ENCODE assay signal across 12 cellular contexts in the genomic region with DNA sequence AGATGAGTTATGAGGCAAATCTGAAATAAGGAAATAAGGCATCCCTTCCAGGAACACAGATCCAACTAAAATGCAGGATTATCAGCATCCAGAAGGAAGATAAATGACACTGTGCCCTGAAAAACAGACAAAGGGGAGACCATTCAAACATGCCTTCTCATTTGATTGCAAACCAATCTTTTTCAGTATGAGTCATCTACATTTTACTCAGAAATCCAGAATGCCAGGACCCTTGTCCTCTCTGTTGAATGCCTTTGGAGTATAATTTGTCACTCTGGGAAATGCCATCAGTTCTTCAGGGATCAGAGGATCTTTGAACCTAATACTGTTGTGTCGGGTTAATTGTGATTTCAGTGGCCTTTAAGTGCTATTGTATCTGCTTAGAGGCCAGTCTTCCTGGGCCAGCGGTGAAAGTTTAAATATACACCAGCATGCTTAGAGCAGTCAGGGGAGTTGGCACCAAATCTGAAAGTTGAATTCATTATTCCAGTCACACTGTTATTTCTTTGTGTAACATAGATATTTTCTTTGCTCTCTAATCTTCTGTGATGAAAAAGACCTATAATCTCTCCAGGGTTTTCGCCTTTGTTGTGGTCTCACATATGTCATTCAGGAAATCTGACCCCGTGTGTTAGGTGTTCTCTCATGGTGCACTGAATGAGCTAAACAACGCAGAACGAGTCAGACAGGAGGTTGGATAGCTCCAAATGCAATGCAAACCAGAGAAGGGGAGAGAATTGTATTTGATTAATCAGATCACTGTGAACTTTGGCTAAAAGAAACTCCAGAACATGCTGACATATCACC.
DNase-seq lines count a peak whose midpoint lies in the region; ATAC-seq, FAIRE-seq and TF ChIP-seq lines count a peak whose summit lies in the region.
"Had no signal": no experiment of that assay in that cellular context is flagged by ENCODE, and none has a peak within 500 bp of the region (broad histone marks: within the 10 kb centered on the region; RNA-seq: fewer than 3 reads in every experiment).

No MANE protein-coding gene starts in this region.

- BruUV-seq in OCI-LY7 (replicated peaks; lab: Mats Ljungman, UMichigan): no TSS peak

- H3K27ac ChIP-seq in A549: peak overlapping the region; percentile 74 to 81
- peak overlapping the region; percentile 41 for H3K27ac ChIP-seq in OCI-LY7 (ENCODE audit: low read depth, low read length, poor library complexity, severe bottlenecking)
- peak overlapping the region; percentile 47 for H3K27ac ChIP-seq in ectodermal cell (ENCODE audit: insufficient read depth, low read depth, low read length, poor library complexity, severe bottlenecking)

- no peaks in the 10 kb centered on the region for H3K9me2 ChIP-seq in OCI-LY7 (ENCODE audit: insufficient read depth, low read length)

- H3K36me3 ChIP-seq in OCI-LY7 (ENCODE audit: insufficient read depth, low read length): no peaks in the 10 kb centered on the region
- no peaks in the 10 kb centered on the region for H3K36me3 ChIP-seq in ectodermal cell (ENCODE audit: control insufficient read depth, insufficient read depth, low read length)

- no peak overlapping the region for H3K4me3 ChIP-seq in A549
- no peak overlapping the region for H3K4me3 ChIP-seq in OCI-LY7 (ENCODE audit: low read depth, low read length, poor library complexity, severe bottlenecking)
- H3K4me3 ChIP-seq in ectodermal cell (ENCODE audit: insufficient read depth, low read depth, low read length): no peak overlapping the region
- H3K4me3 ChIP-seq: lung had no signal

- H3K79me2 ChIP-seq in OCI-LY7 (ENCODE audit: insufficient read depth, low read depth, low read length): no peaks in the 10 kb centered on the region

- TF ChIP-seq POLR2A in A549 (IDR thresholded peaks at IDR 0.05; ENCODE audit: low read length): no peak

- H3K4me3 Mint-ChIP-seq in nephron progenitor cell: no peak overlapping the region

- ATAC-seq in A549 (peak; percentile 47 to 83; a peak in 4 of 6 replicates), GM19351 (IDR thresholded peaks at IDR 0.05; ENCODE audit: unreplicated experiment) (peak; percentile 32)

- DNase-seq in A549 (ENCODE audit: low read depth in 1 of 2, low spot score in 1 of 2): peak in 1 of 2 experiments; percentile 45
- DNase-seq in OCI-LY7 (ENCODE audit: low spot score): peak; percentile 23
- DNase-seq in nephron progenitor cell: no peak
- DNase-seq in NCI-H2029 (lab: John Stamatoyannopoulos, UW): no peak
- no peak for DNase-seq in DMS 273 treated with DMSO at 0.1 percent for 48 hours (lab: John Stamatoyannopoulos, UW)
- DNase-seq in AML-193 (lab: John Stamatoyannopoulos, UW): no peak
- DNase-seq: NCI-H1105 treated with DMSO at 0.1 percent for 48 hours; stimulated activated CD4-positive, alpha-beta T cell treated with anti-CD3 and anti-CD28 coated beads, Interleukin-4, amount 100 ng/mL, for 24 hours had no signal

- TF ChIP-seq CTCF in A549 (IDR thresholded peaks at IDR 0.05) (no peak), OCI-LY7 (conservative IDR thresholded peaks at IDR 0.05; ENCODE audit: low read length) (no peak), nephron progenitor cell (IDR thresholded peaks at IDR 0.05) (no peak)

- H3K4me1 Mint-ChIP-seq in nephron progenitor cell: peaks cover 17% of the 10 kb centered on the region

- H3K27ac Mint-ChIP-seq in nephron progenitor cell: no peak overlapping the region
- H3K27ac Mint-ChIP-seq: activated T-helper 2 cell treated with anti-CD3 and anti-CD28 coated beads, Interferon-gamma antibody, Interleukin-2, Interleukin-4, amounts not matched to agents 10 μg/mL and 5 μg/mL and 100 μg/mL, durations not matched to agents 14 hours and 24 hours and 36 hours had no signal

- FAIRE-seq in A549 (lab: Jason Lieb, UNC): no peak

- no peaks in the 10 kb centered on the region for H3K27me3 ChIP-seq in ectodermal cell (ENCODE audit: control insufficient read depth, insufficient read depth, low read length, poor library complexity, severe bottlenecking)

- WGBS in A549 (ENCODE audit: missing lambda C conversion rate): 9% methylated on average over 6 of the region's 6 CpGs
- WGBS in ectodermal cell, 2 experiments: 74 to 75% methylated on average over 6 of the region's 6 CpGs

- POLR2A ChIA-PET in A549 (lab: Yijun Ruan, JAX): interaction anchor here (1.0 kb wide), 1 partner anchor 11 kb away, joined by 3 read pairs; no protein-coding TSS in a partner anchor
- POLR2A ChIA-PET in OCI-LY7 (lab: Charles Lee): interaction anchor here (0.6 to 1.9 kb wide), 3 partner anchors 9 to 12 kb away, joined by 3 to 9 read pairs (median 5); no protein-coding TSS in a partner anchor

- intact Hi-C loops in OCI-LY7 (cut with micrococcal nuclease; ENCODE audit: unreplicated experiment): loop anchor here (2.0 kb wide), 1 partner anchor 74 kb away; no protein-coding TSS in a partner anchor

- peak overlapping the region; percentile 31; the same call in 1 of the 2 replicates for H2AFZ ChIP-seq in OCI-LY7 (ENCODE audit: low read length)

- H4K20me1 ChIP-seq in OCI-LY7 (ENCODE audit: insufficient read depth, low read length): no peaks in the 10 kb centered on the region

- no peak for TF ChIP-seq EP300 in A549 (IDR thresholded peaks at IDR 0.05)

- CTCF ChIA-PET in A549 (lab: Yijun Ruan, JAX) (interaction anchor here (0.9 to 2.3 kb wide), 2 partner anchors 12 to 74 kb away, joined by 3 to 9 read pairs; no protein-coding TSS in a partner anchor), OCI-LY7 (lab: Charles Lee; ENCODE audit: unreplicated experiment) (no interaction called here)

- H3K9me3 Mint-ChIP-seq in nephron progenitor cell: no peaks in the 10 kb centered on the region
- H3K9me3 Mint-ChIP-seq: activated T-helper 2 cell treated with anti-CD3 and anti-CD28 coated beads, Interferon-gamma antibody, Interleukin-2, Interleukin-4, amounts not matched to agents 10 μg/mL and 5 μg/mL and 100 μg/mL, durations not matched to agents 14 hours and 24 hours and 36 hours had no signal

- H3K4me1 ChIP-seq in A549: peaks cover 42% of the 10 kb centered on the region
- peaks cover 16% of the 10 kb centered on the region for H3K4me1 ChIP-seq in OCI-LY7 (ENCODE audit: insufficient read depth, low read length, poor library complexity, severe bottlenecking)
- peaks cover 13% of the 10 kb centered on the region for H3K4me1 ChIP-seq in ectodermal cell (ENCODE audit: control insufficient read depth, insufficient read depth, low read length)

- H3K9me3 ChIP-seq in A549 (no peaks in the 10 kb centered on the region), OCI-LY7 (ENCODE audit: low read length) (no peaks in the 10 kb centered on the region), ectodermal cell (ENCODE audit: control insufficient read depth, low read length) (no peaks in the 10 kb centered on the region)

- H3K4me2 ChIP-seq in A549: peak overlapping the region; percentile 87
- H3K4me2 ChIP-seq in OCI-LY7 (ENCODE audit: low read length): peak overlapping the region; percentile 64

- TF ChIP-seq RAD21 in A549 (conservative IDR thresholded peaks at IDR 0.05 in 1 of 2, IDR thresholded peaks at IDR 0.05 in 1 of 2): no peak

- no peaks in the 10 kb centered on the region for H3K36me3 Mint-ChIP-seq in nephron progenitor cell (ENCODE audit: low read depth)

- H3K27me3 Mint-ChIP-seq in nephron progenitor cell (ENCODE audit: low read depth, poor library complexity): no peaks in the 10 kb centered on the region

TF ChIP-seq in A549, 52 proteins besides CTCF, POLR2A, EP300 and RAD21:
- TF ChIP-seq FOSL2 (IDR thresholded peaks at IDR 0.05): peak; percentile 22; the same call in 1 of the 2 replicates
- peak; percentile 47; the same call in 1 of the 2 replicates for TF ChIP-seq FOSL2 (CRISPR knock-in tag; IDR thresholded peaks at IDR 0.05)
- TF ChIP-seq GATA3 (IDR thresholded peaks at IDR 0.05; ENCODE audit: borderline replicate concordance): no peak
